ENCODE assay signal across 18 cellular contexts in the genomic region with DNA sequence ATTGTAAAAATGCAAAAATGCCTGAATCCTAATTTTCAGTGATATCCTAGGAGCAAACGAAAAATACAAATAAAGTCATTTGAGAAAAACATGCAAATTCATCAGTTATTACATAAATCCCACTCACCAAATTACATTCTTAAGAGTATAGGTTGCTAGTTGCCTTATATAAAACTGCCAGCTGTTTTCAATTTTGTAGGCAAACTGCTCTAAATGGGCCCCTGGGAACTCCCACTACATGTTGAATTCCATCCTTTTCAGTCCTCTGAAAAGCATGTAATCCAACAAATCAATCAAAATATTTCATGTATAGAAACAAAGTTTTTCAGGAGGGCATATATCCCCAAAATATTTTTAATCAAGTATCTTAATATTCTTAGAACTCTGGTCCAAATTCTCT. TPM values are rescaled to one million over a fixed set of nuclear protein-coding genes. Genes with fewer than 3 reads are reported as not detected.
DNase-seq lines count a peak whose midpoint lies in the region; TF ChIP-seq lines count a peak whose summit lies in the region.
"Had no signal": no experiment of that assay in that cellular context is flagged by ENCODE, and none has a peak within 500 bp of the region (broad histone marks: within the 10 kb centered on the region; RNA-seq: fewer than 3 reads in every experiment).

No MANE protein-coding gene starts in this region.

- no peaks in the 10 kb centered on the region for H3K27me3 ChIP-seq in prostate gland (replicated peaks; ENCODE audit: insufficient read depth)
- H3K27me3 ChIP-seq: ascending aorta, gastroesophageal sphincter, tibial artery had no signal

- TF ChIP-seq POLR2A in prostate gland (IDR thresholded peaks at IDR 0.05) = no peak

- no TSS peak for BruUV-seq in Calu3 (replicated peaks; lab: Mats Ljungman, UMichigan)

- H3K4me3 ChIP-seq in HEK293 (ENCODE audit: low read depth, low read length) (no peak overlapping the region), SK-N-MC (peak overlapping the region; percentile 51), foreskin fibroblast (ENCODE audit: low read depth in 1 of 2, low read length in 2 of 2) (no peak overlapping the region), prostate gland (no peak overlapping the region)
- H3K4me3 ChIP-seq: BLaER1 treated with 17β-estradiol and CSF1 and Interleukin-3, amounts not matched to agents 10 nM and 100 nM; gastroesophageal sphincter; tibial artery had no signal

- POLR2A ChIA-PET in HEK293 (lab: Yijun Ruan, JAX) = no interaction called here

- 98% methylated on average over 1 of the region's 1 CpG for WGBS in prostate gland

- no peaks in the 10 kb centered on the region for H3K9me3 Mint-ChIP-seq in Calu3 (ENCODE audit: low read depth, unreplicated experiment)
- no peaks in the 10 kb centered on the region for H3K9me3 Mint-ChIP-seq in activated naive CD4-positive, alpha-beta T cell treated with anti-CD3 and anti-CD28 coated beads, Interleukin-2, amount 10 ng/mL, durations not matched to agents 7 days and 5 days
- H3K9me3 Mint-ChIP-seq: activated CD4-positive, alpha-beta T cell treated with anti-CD3 and anti-CD28 coated beads, Interleukin-2, amount 10 ng/mL, durations not matched to agents 7 days and 5 days; stimulated activated memory B cell treated with anti-CD40 and anti-IgM and Interleukin-4, amounts not matched to agents 10 μg/mL and 1 μg/mL and 100 μg/mL, for 72 hours had no signal

- CTCF ChIA-PET in Calu3 (lab: Charles Lee) = no interaction called here
- CTCF ChIA-PET in HEK293 (lab: Yijun Ruan, JAX) = no interaction called here
- CTCF ChIA-PET in activated naive CD4-positive, alpha-beta T cell treated with anti-CD3 and anti-CD28 coated beads, Interleukin-2, amount 10 ng/mL, durations not matched to agents 7 days and 5 days (lab: Charles Lee) = no interaction called here

- no peaks in the 10 kb centered on the region for H3K27me3 Mint-ChIP-seq in Calu3 (ENCODE audit: unreplicated experiment)
- H3K27me3 Mint-ChIP-seq in activated naive CD4-positive, alpha-beta T cell treated with anti-CD3 and anti-CD28 coated beads, Interleukin-2, amount 10 ng/mL, durations not matched to agents 7 days and 5 days = peaks cover 27% of the 10 kb centered on the region
- H3K27me3 Mint-ChIP-seq: stimulated activated memory B cell treated with anti-CD40 and anti-IgM and Interleukin-4, amounts not matched to agents 10 μg/mL and 1 μg/mL and 100 μg/mL, for 72 hours had no signal

- TF ChIP-seq CTCF in Calu3 (IDR thresholded peaks at IDR 0.05; ENCODE audit: unreplicated experiment) (no peak), HEK293 (tag by site-specific recombination; IDR thresholded peaks at IDR 0.05) (no peak), foreskin fibroblast (IDR thresholded peaks at IDR 0.05; ENCODE audit: low read depth, low read length) (no peak), prostate gland (IDR thresholded peaks at IDR 0.05) (no peak)

- intact Hi-C loops in Calu3 (cut with micrococcal nuclease; ENCODE audit: unreplicated experiment) (loop anchor here (2.0 to 5.0 kb wide), 3 partner anchors 51 to 254 kb away; no protein-coding TSS in a partner anchor), prostate gland (cut with DNase I) (loop anchor here (2.0 to 5.0 kb wide), 4 partner anchors 159 to 251 kb away; no protein-coding TSS in a partner anchor)

- peak overlapping the region; percentile 92 for H3K27ac Mint-ChIP-seq in Calu3 (ENCODE audit: unreplicated experiment)
- H3K27ac Mint-ChIP-seq in activated naive CD4-positive, alpha-beta T cell treated with anti-CD3 and anti-CD28 coated beads, Interleukin-2, amount 10 ng/mL, durations not matched to agents 7 days and 5 days = no peak overlapping the region
- H3K27ac Mint-ChIP-seq: activated CD4-positive, alpha-beta T cell treated with anti-CD3 and anti-CD28 coated beads, Interleukin-2, amount 10 ng/mL, durations not matched to agents 7 days and 5 days; stimulated activated memory B cell treated with anti-CD40 and anti-IgM and Interleukin-4, amounts not matched to agents 10 μg/mL and 1 μg/mL and 100 μg/mL, for 72 hours had no signal

- H3K27ac ChIP-seq in HEK293 (ENCODE audit: extremely low read depth, low read depth, low read length) = no peak overlapping the region
- H3K27ac ChIP-seq in SK-N-MC = peak overlapping the region; percentile 58; the same call in 1 of the 2 replicates
- no peak overlapping the region for H3K27ac ChIP-seq in prostate gland
- H3K27ac ChIP-seq: BLaER1 treated with 17β-estradiol and CSF1 and Interleukin-3, amounts not matched to agents 10 nM and 100 nM had no signal

- H3K4me1 ChIP-seq in HEK293 (ENCODE audit: control insufficient read depth, insufficient read depth, low read length) = peaks cover 7% of the 10 kb centered on the region; the same call in 1 of the 2 replicates
- peaks cover 3% of the 10 kb centered on the region for H3K4me1 ChIP-seq in prostate gland (replicated peaks)

- H3K36me3 Mint-ChIP-seq in Calu3 (ENCODE audit: insufficient read depth, unreplicated experiment) = peaks cover 27% of the 10 kb centered on the region
- H3K36me3 Mint-ChIP-seq in activated naive CD4-positive, alpha-beta T cell treated with anti-CD3 and anti-CD28 coated beads, Interleukin-2, amount 10 ng/mL, durations not matched to agents 7 days and 5 days = no peaks in the 10 kb centered on the region
- H3K36me3 Mint-ChIP-seq: stimulated activated memory B cell treated with anti-CD40 and anti-IgM and Interleukin-4, amounts not matched to agents 10 μg/mL and 1 μg/mL and 100 μg/mL, for 72 hours had no signal

- H3K36me3 ChIP-seq in HEK293 (ENCODE audit: control insufficient read depth in 2 of 2, insufficient read depth in 1 of 2, low read length in 2 of 2) (no peaks in the 10 kb centered on the region), SK-N-MC (ENCODE audit: insufficient read depth, low read length) (no peaks in the 10 kb centered on the region), prostate gland (no peaks in the 10 kb centered on the region)
- H3K36me3 ChIP-seq: ascending aorta; BLaER1 treated with 17β-estradiol and CSF1 and Interleukin-3, amounts not matched to agents 10 nM and 100 nM; gastroesophageal sphincter; tibial artery had no signal

- no peak overlapping the region for H3K4me3 Mint-ChIP-seq in Calu3 (ENCODE audit: low read depth, unreplicated experiment)
- H3K4me3 Mint-ChIP-seq in activated naive CD4-positive, alpha-beta T cell treated with anti-CD3 and anti-CD28 coated beads, Interleukin-2, amount 10 ng/mL, durations not matched to agents 7 days and 5 days = no peak overlapping the region
- H3K4me3 Mint-ChIP-seq: activated CD4-positive, alpha-beta T cell treated with anti-CD3 and anti-CD28 coated beads, Interleukin-2, amount 10 ng/mL, durations not matched to agents 7 days and 5 days; stimulated activated memory B cell treated with anti-CD40 and anti-IgM and Interleukin-4, amounts not matched to agents 10 μg/mL and 1 μg/mL and 100 μg/mL, for 72 hours had no signal

- no peak overlapping the region for H3K9ac ChIP-seq in SK-N-MC (ENCODE audit: insufficient read length)
- H3K9ac ChIP-seq: BLaER1 treated with 17β-estradiol and CSF1 and Interleukin-3, amounts not matched to agents 10 nM and 100 nM had no signal

- H3K4me1 Mint-ChIP-seq in Calu3 (ENCODE audit: low read depth, unreplicated experiment) = peaks cover 23% of the 10 kb centered on the region
- peaks cover 21% of the 10 kb centered on the region for H3K4me1 Mint-ChIP-seq in activated naive CD4-positive, alpha-beta T cell treated with anti-CD3 and anti-CD28 coated beads, Interleukin-2, amount 10 ng/mL, durations not matched to agents 7 days and 5 days

- no peak for DNase-seq in Calu3
- peak; percentile 47 for DNase-seq in SK-N-MC (ENCODE audit: low read depth, low spot score)
- peak; percentile 18 to 62 for DNase-seq in foreskin fibroblast
- DNase-seq in T1000 (lab: John Stamatoyannopoulos, UW) = no peak
- no peak for DNase-seq in activated naive CD4-positive, alpha-beta T cell treated with anti-CD3 and anti-CD28 coated beads, Interleukin-2, amount 10 ng/mL, durations not matched to agents 7 days and 5 days
- DNase-seq in putamen (ENCODE audit: low spot score) = no peak
- no peak for DNase-seq in prostate gland (ENCODE audit: low spot score)
- DNase-seq: activated CD4-positive, alpha-beta T cell treated with anti-CD3 and anti-CD28 coated beads, Interleukin-2, amount 10 ng/mL, durations not matched to agents 7 days and 5 days; activated T-cell treated with anti-CD3 and anti-CD28 coated beads for 4 hours; midbrain; NCI-H2081; NCI-H526; tibial artery had no signal

- H3K9me3 ChIP-seq in HEK293 (ENCODE audit: control insufficient read depth, insufficient read depth, low read depth, low read length) (no peaks in the 10 kb centered on the region), SK-N-MC (ENCODE audit: low read depth, low read length) (no peaks in the 10 kb centered on the region), prostate gland (no peaks in the 10 kb centered on the region)
- H3K9me3 ChIP-seq: ascending aorta; BLaER1 treated with 17β-estradiol and CSF1 and Interleukin-3, amounts not matched to agents 10 nM and 100 nM; gastroesophageal sphincter; tibial artery had no signal

TF ChIP-seq in HEK293, 187 proteins besides CTCF, POLR2A, EP300 and RAD21 (continues in another document):
- no peak for TF ChIP-seq ZNF138 (tag by site-specific recombination; IDR thresholded peaks at IDR 0.05; ENCODE audit: borderline replicate concordance)
- TF ChIP-seq ZBTB7A (tag by site-specific recombination; IDR thresholded peaks at IDR 0.05; ENCODE audit: low read depth) = no peak
- TF ChIP-seq ZSCAN23 (tag by site-specific recombination; IDR thresholded peaks at IDR 0.05) = no peak
- TF ChIP-seq, protein P1, sequence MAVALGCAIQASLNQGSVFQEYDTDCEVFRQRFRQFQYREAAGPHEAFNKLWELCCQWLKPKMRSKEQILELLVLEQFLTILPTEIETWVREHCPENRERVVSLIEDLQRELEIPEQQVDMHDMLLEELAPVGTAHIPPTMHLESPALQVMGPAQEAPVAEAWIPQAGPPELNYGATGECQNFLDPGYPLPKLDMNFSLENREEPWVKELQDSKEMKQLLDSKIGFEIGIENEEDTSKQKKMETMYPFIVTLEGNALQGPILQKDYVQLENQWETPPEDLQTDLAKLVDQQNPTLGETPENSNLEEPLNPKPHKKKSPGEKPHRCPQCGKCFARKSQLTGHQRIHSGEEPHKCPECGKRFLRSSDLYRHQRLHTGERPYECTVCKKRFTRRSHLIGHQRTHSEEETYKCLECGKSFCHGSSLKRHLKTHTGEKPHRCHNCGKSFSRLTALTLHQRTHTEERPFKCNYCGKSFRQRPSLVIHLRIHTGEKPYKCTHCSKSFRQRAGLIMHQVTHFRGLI (tag by site-specific recombination; IDR thresholded peaks at IDR 0.05) = no peak
- TF ChIP-seq SCRT2 (tag by site-specific recombination; IDR thresholded peaks at IDR 0.05) = peak; percentile 57; the same call in 1 of the 2 replicates
- no peak for TF ChIP-seq ZNF768 (tag by site-specific recombination; IDR thresholded peaks at IDR 0.05)
- no peak for TF ChIP-seq ZNF2 (tag by site-specific recombination; IDR thresholded peaks at IDR 0.05)

RNA-seq across cellular contexts. Expression of gene JMJD1C, which starts 2.1 kb away (rescaled TPM):
- 67.6 and 73.1 TPM in 2 replicates for total RNA-seq in Calu3 (2022)
- total RNA-seq in prostate gland = 10 to 100 TPM; 66.9 to 97.9 TPM

RNA-seq across cellular contexts. Expression of gene REEP3, which starts 53.4 kb away (rescaled TPM):
- total RNA-seq in Calu3 (2022) = 94.7 and 97.5 TPM in 2 replicates
- 10 to 100 TPM; 32.0 to 52.4 TPM for total RNA-seq in prostate gland

Comparison
In these comparisons a context has a peak if more than half of its experiments do, and no peak if none do; other contexts are left out.
1. DNase-seq: peak in SK-N-MC (single experiment) and foreskin fibroblast (2 of 2); none in Calu3 (single experiment), T1000 (single experiment), activated naive CD4-positive, alpha-beta T cell treated with anti-CD3 and anti-CD28 coated beads, Interleukin-2, amount 10 ng/mL, durations not matched to agents 7 days and 5 days (single experiment), putamen (single experiment) and prostate gland (single experiment).